In genomic region chr4:189769131-189769530, GRCh38 we compare ENCODE assay signal across 30 cellular contexts.
DNase-seq lines count a peak whose midpoint lies in the region; ATAC-seq and TF ChIP-seq lines count a peak whose summit lies in the region.
"Had no signal": no experiment of that assay in that cellular context is flagged by ENCODE, and none has a peak within 500 bp of the region (broad histone marks: within the 10 kb centered on the region; RNA-seq: fewer than 3 reads in every experiment).

No MANE protein-coding gene starts in this region.

- H3K4me1 Mint-ChIP-seq in endodermal cell: no peaks in the 10 kb centered on the region
- no peaks in the 10 kb centered on the region for H3K4me1 Mint-ChIP-seq in HFFc6 (ENCODE audit: low read depth)
- H3K4me1 Mint-ChIP-seq: IgD-negative memory B cell had no signal

- H3K27me3 Mint-ChIP-seq in endodermal cell (ENCODE audit: insufficient read depth) (no peaks in the 10 kb centered on the region), HFFc6 (ENCODE audit: insufficient read depth) (no peaks in the 10 kb centered on the region)
- H3K27me3 Mint-ChIP-seq: CD4-positive, alpha-beta T cell had no signal

- H3K9me3 Mint-ChIP-seq in endodermal cell (peaks cover 59% of the 10 kb centered on the region), HFFc6 (peaks cover 27% of the 10 kb centered on the region)
- H3K9me3 Mint-ChIP-seq: CD4-positive, alpha-beta T cell had no signal

- H3K36me3 ChIP-seq in KOPT-K1 (ENCODE audit: insufficient read depth, low read length): no peaks in the 10 kb centered on the region
- no peaks in the 10 kb centered on the region for H3K36me3 ChIP-seq in endodermal cell (ENCODE audit: control insufficient read depth, insufficient read depth, low read length)
- H3K36me3 ChIP-seq: BLaER1 treated with 17β-estradiol and CSF1 and Interleukin-3, amounts not matched to agents 10 nM and 100 nM; HAP-1 had no signal

- no peaks in the 10 kb centered on the region for H3K9me3 ChIP-seq in KOPT-K1 (ENCODE audit: insufficient read depth, low read length, poor library complexity, severe bottlenecking)
- no peaks in the 10 kb centered on the region for H3K9me3 ChIP-seq in endodermal cell (ENCODE audit: control insufficient read depth, low read length)
- H3K9me3 ChIP-seq: BLaER1 treated with 17β-estradiol and CSF1 and Interleukin-3, amounts not matched to agents 10 nM and 100 nM; HAP-1 had no signal

- no peaks in the 10 kb centered on the region for H3K27me3 ChIP-seq in endodermal cell (ENCODE audit: control insufficient read depth, insufficient read depth, low read length, poor library complexity, severe bottlenecking)
- H3K27me3 ChIP-seq: BLaER1 treated with 17β-estradiol and CSF1 and Interleukin-3, amounts not matched to agents 10 nM and 100 nM had no signal

- no peak overlapping the region for H3K9ac ChIP-seq in endodermal cell (ENCODE audit: extremely low read depth, low read length, poor library complexity, severe bottlenecking)
- H3K9ac ChIP-seq: BLaER1 treated with 17β-estradiol and CSF1 and Interleukin-3, amounts not matched to agents 10 nM and 100 nM; KMS-11 had no signal

- H3K27ac ChIP-seq in KOPT-K1 (ENCODE audit: low read depth, low read length, poor library complexity, severe bottlenecking) (peak overlapping the region; percentile 80), endodermal cell (ENCODE audit: low read depth, low read length) (no peak overlapping the region)
- H3K27ac ChIP-seq: BLaER1 treated with 17β-estradiol and CSF1 and Interleukin-3, amounts not matched to agents 10 nM and 100 nM; KMS-11; PC-9; RWPE1; SK-N-MC had no signal

- WGBS in endodermal cell (ENCODE audit: insufficient coverage in 1 of 2, insufficient read length in 1 of 2), 2 experiments: 89 to 91% methylated on average over 8 to 9 of the region's 9 CpGs

- ATAC-seq in HG03135 (IDR thresholded peaks at IDR 0.05; ENCODE audit: unreplicated experiment): no peak

- DNase-seq in Daoy (ENCODE audit: low read depth) (peak; percentile 75), endodermal cell (peak; percentile 65), left kidney (ENCODE audit: low read depth, low spot score) (peak; percentile 26), HFFc6 (no peak), epidermal melanocyte (ENCODE audit: insufficient read length, low spot score) (no peak), SKM-1 (lab: John Stamatoyannopoulos, UW; ENCODE audit: unreplicated experiment) (no peak)
- DNase-seq: CD4-positive, alpha-beta T cell; DMS53; EL; GF-D8; NCI-H1048; NCI-H1417; NCI-H187; NCI-H2081 treated with DMSO at 0.1 percent for 48 hours; NCI-H446; NCI-H524 treated with DMSO at 0.1 percent for 48 hours; NCI-H774; NK-92 treated with Interleukin-12 subunit alpha and Interleukin-12 subunit beta, amount 100 ng/mL, for 24 hours; PC-9; SIG-M5; SW 1271 had no signal

- H3K4me3 ChIP-seq in endodermal cell (ENCODE audit: low read length): no peak overlapping the region
- H3K4me3 ChIP-seq: BLaER1 treated with 17β-estradiol and CSF1 and Interleukin-3, amounts not matched to agents 10 nM and 100 nM; HAP-1; PC-9; SK-N-MC had no signal

- H3K27ac Mint-ChIP-seq in endodermal cell: no peak overlapping the region
- H3K27ac Mint-ChIP-seq in HFFc6: no peak overlapping the region
- H3K27ac Mint-ChIP-seq: CD4-positive, alpha-beta T cell; IgD-negative memory B cell; T-helper 1 cell treated with Interleukin-12 subunit alpha and Interleukin-12 subunit beta and Interleukin-4 antibody, amounts not matched to agents 30 μg/mL and 1 μg/mL, for 36 hours had no signal

- H3K36me3 Mint-ChIP-seq in endodermal cell (ENCODE audit: low read depth): no peaks in the 10 kb centered on the region
- H3K36me3 Mint-ChIP-seq in HFFc6 (ENCODE audit: low read depth): 0 out of 2 replicates have a peak, but pooled peaks cover 5% of the 10 kb centered on the region
- H3K36me3 Mint-ChIP-seq: IgD-negative memory B cell had no signal

- no peak for TF ChIP-seq CTCF in endodermal cell (conservative IDR thresholded peaks at IDR 0.05)
- no peak for TF ChIP-seq CTCF in HFFc6 (IDR thresholded peaks at IDR 0.05)

- no peak overlapping the region for H3K4me3 Mint-ChIP-seq in endodermal cell
- no peak overlapping the region for H3K4me3 Mint-ChIP-seq in HFFc6
- H3K4me3 Mint-ChIP-seq: CD4-positive, alpha-beta T cell; IgD-negative memory B cell; T-helper 1 cell treated with Interleukin-12 subunit alpha and Interleukin-12 subunit beta and Interleukin-4 antibody, amounts not matched to agents 30 μg/mL and 1 μg/mL, for 36 hours had no signal

- H3K4me1 ChIP-seq in endodermal cell (ENCODE audit: control insufficient read depth, insufficient read depth, low read length): no peaks in the 10 kb centered on the region
- H3K4me1 ChIP-seq: BLaER1 treated with 17β-estradiol and CSF1 and Interleukin-3, amounts not matched to agents 10 nM and 100 nM; HAP-1 had no signal

Comparison
In these comparisons a context has a peak if more than half of its experiments do, and no peak if none do; other contexts are left out.
1. DNase-seq: peak in Daoy (single experiment), endodermal cell (single experiment) and left kidney (single experiment); none in HFFc6 (single experiment), epidermal melanocyte (single experiment) and SKM-1 (single experiment).